ENCODE assay signal across 29 cellular contexts in the genomic region with DNA sequence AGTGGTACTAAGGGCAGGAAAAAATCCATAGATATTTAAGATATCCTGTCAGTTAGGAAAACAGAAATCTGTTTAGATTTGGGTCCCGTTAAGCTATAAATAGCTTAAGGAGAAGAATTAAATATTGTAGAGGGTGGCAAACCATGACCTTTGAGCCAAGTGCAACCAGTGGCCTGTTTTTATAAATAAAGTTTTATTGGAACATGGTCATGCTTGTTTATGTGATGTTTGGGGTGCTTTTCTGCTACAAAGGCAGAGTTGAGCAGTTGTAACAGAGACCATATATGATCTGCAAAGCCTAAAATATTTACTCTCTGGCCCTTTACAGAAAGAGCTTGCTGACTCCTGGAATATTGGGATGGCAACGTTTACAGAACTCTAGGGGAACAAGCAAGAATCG.
"Had no signal": no experiment of that assay in that cellular context is flagged by ENCODE, and none has a peak within 500 bp of the region (broad histone marks: within the 10 kb centered on the region; RNA-seq: fewer than 3 reads in every experiment).

No MANE protein-coding gene starts in this region.

- H3K36me3 ChIP-seq: suprapubic skin, thoracic aorta, thyroid gland, tibial artery, transverse colon, upper lobe of left lung, upper lobe of right lung, uterus, vagina had no signal

- H3K27me3 ChIP-seq: suprapubic skin, testis, thyroid gland, tibial nerve, upper lobe of right lung, uterus, vagina had no signal

- H3K9me3 ChIP-seq: stomach, suprapubic skin, testis, thoracic aorta, thyroid gland, tibial artery, tibial nerve, transverse colon, upper lobe of left lung, upper lobe of right lung, uterus, vagina had no signal

- FAIRE-seq: urothelium cell line had no signal

- H3K4me3 ChIP-seq: stomach, suprapubic skin, testis, thoracic aorta, thyroid gland, tibial artery, tibial nerve, transverse colon, upper lobe of left lung, upper lobe of right lung, uterus, vagina had no signal

- H3K27ac ChIP-seq: stomach, suprapubic skin, testis, thoracic aorta, thyroid gland, tibial artery, tibial nerve, transverse colon, upper lobe of left lung, upper lobe of right lung, uterus, vagina had no signal

- H3K36me3 Mint-ChIP-seq: type B pancreatic cell had no signal

- H3K27ac Mint-ChIP-seq: stimulated activated effector memory CD8-positive, alpha-beta T cell treated with anti-CD3 and anti-CD28 coated beads, Interleukin-12 subunit alpha, Interleukin-12 subunit beta, amount 100 ng/mL, for 72 hours; stimulated activated memory B cell treated with anti-CD40 and anti-IgM and Interleukin-4, amounts not matched to agents 10 μg/mL and 1 μg/mL and 100 μg/mL, for 72 hours; stimulated activated naive B cell treated with anti-CD40 and anti-IgM and Interleukin-4, amounts not matched to agents 10 μg/mL and 1 μg/mL and 100 μg/mL, for 72 hours; stimulated activated naive CD8-positive, alpha-beta T cell treated with anti-CD3 and anti-CD28 coated beads, Interleukin-15, Interleukin-2, amounts not matched to agents 100 ng/mL and 50 ng/mL, for 24 hours; type B pancreatic cell had no signal

- H3K4me3 Mint-ChIP-seq: stimulated activated effector memory CD8-positive, alpha-beta T cell treated with anti-CD3 and anti-CD28 coated beads, Interleukin-12 subunit alpha, Interleukin-12 subunit beta, amount 100 ng/mL, for 72 hours; stimulated activated memory B cell treated with anti-CD40 and anti-IgM and Interleukin-4, amounts not matched to agents 10 μg/mL and 1 μg/mL and 100 μg/mL, for 72 hours; stimulated activated naive B cell treated with anti-CD40 and anti-IgM and Interleukin-4, amounts not matched to agents 10 μg/mL and 1 μg/mL and 100 μg/mL, for 72 hours; stimulated activated naive CD8-positive, alpha-beta T cell treated with anti-CD3 and anti-CD28 coated beads, Interleukin-15, amount 100 ng/mL, for 72 hours; stimulated activated naive CD8-positive, alpha-beta T cell treated with anti-CD3 and anti-CD28 coated beads, Interleukin-15, Interleukin-2, amounts not matched to agents 100 ng/mL and 50 ng/mL, for 24 hours had no signal

- H3K4me1 ChIP-seq: testis, upper lobe of right lung had no signal

- ATAC-seq: stimulated activated effector memory CD8-positive, alpha-beta T cell treated with anti-CD3 and anti-CD28 coated beads, Interleukin-12 subunit alpha, Interleukin-12 subunit beta, amount 100 ng/mL, for 72 hours; stimulated activated memory B cell treated with anti-CD40 and anti-IgM and Interleukin-4, amounts not matched to agents 10 μg/mL and 1 μg/mL and 100 μg/mL, for 72 hours; stimulated activated naive B cell treated with anti-CD40 and anti-IgM and Interleukin-4, amounts not matched to agents 10 μg/mL and 1 μg/mL and 100 μg/mL, for 72 hours; stimulated activated naive CD8-positive, alpha-beta T cell treated with anti-CD3 and anti-CD28 coated beads, Interleukin-15, amount 100 ng/mL, for 72 hours; stimulated activated naive CD8-positive, alpha-beta T cell treated with anti-CD3 and anti-CD28 coated beads, Interleukin-15, Interleukin-2, amounts not matched to agents 100 U/mL and 50 U/mL, for 24 hours; upper lobe of right lung had no signal

- H3K9me3 Mint-ChIP-seq: stimulated activated effector memory CD8-positive, alpha-beta T cell treated with anti-CD3 and anti-CD28 coated beads, Interleukin-12 subunit alpha, Interleukin-12 subunit beta, amount 100 ng/mL, for 72 hours; stimulated activated memory B cell treated with anti-CD40 and anti-IgM and Interleukin-4, amounts not matched to agents 10 μg/mL and 1 μg/mL and 100 μg/mL, for 72 hours; stimulated activated naive B cell treated with anti-CD40 and anti-IgM and Interleukin-4, amounts not matched to agents 10 μg/mL and 1 μg/mL and 100 μg/mL, for 72 hours; stimulated activated naive CD8-positive, alpha-beta T cell treated with anti-CD3 and anti-CD28 coated beads, Interleukin-15, amount 100 ng/mL, for 72 hours; stimulated activated naive CD8-positive, alpha-beta T cell treated with anti-CD3 and anti-CD28 coated beads, Interleukin-15, Interleukin-2, amounts not matched to agents 100 ng/mL and 50 ng/mL, for 24 hours had no signal

- DNase-seq: stimulated activated CD4-positive, alpha-beta T cell treated with anti-CD3 and anti-CD28 coated beads, Interleukin-2, amount 100 ng/mL, for 48 hours; stimulated activated CD4-positive, alpha-beta T cell treated with anti-CD3 and anti-CD28 coated beads, Interleukin-4, amount 100 ng/mL, for 1 hour; stimulated activated CD4-positive, alpha-beta T cell treated with anti-CD3 and anti-CD28 coated beads, Interleukin-4, amount 100 ng/mL, for 24 hours; stimulated activated CD4-positive, alpha-beta T cell treated with anti-CD3 and anti-CD28 coated beads, Interleukin-4, amount 100 ng/mL, for 4 hours; stimulated activated CD8-positive, alpha-beta memory T cell treated with anti-CD3 and anti-CD28 coated beads, Interleukin-4, amount 100 ng/mL, for 48 hours; stimulated activated naive B cell treated with anti-CD40 and anti-IgM and Interleukin-4, amounts not matched to agents 10 μg/mL and 1 μg/mL and 100 μg/mL, for 72 hours; stimulated activated naive CD4-positive, alpha-beta T cell; stimulated activated naive CD4-positive, alpha-beta T cell treated with Interleukin-2 at 50 U/mL for 16 hours; stimulated activated naive CD8-positive, alpha-beta T cell treated with anti-CD3 and anti-CD28 coated beads, Interleukin-15, amount 100 ng/mL, for 72 hours; stimulated activated naive CD8-positive, alpha-beta T cell treated with anti-CD3 and anti-CD28 coated beads, Interleukin-15, Interleukin-2, amounts not matched to agents 100 U/mL and 50 U/mL, for 24 hours; stomach; substantia nigra; testis; thyroid gland; tibial artery; transverse colon; trophoblast cell; upper lobe of left lung; upper lobe of right lung; uterus had no signal
